In the genomic region with DNA sequence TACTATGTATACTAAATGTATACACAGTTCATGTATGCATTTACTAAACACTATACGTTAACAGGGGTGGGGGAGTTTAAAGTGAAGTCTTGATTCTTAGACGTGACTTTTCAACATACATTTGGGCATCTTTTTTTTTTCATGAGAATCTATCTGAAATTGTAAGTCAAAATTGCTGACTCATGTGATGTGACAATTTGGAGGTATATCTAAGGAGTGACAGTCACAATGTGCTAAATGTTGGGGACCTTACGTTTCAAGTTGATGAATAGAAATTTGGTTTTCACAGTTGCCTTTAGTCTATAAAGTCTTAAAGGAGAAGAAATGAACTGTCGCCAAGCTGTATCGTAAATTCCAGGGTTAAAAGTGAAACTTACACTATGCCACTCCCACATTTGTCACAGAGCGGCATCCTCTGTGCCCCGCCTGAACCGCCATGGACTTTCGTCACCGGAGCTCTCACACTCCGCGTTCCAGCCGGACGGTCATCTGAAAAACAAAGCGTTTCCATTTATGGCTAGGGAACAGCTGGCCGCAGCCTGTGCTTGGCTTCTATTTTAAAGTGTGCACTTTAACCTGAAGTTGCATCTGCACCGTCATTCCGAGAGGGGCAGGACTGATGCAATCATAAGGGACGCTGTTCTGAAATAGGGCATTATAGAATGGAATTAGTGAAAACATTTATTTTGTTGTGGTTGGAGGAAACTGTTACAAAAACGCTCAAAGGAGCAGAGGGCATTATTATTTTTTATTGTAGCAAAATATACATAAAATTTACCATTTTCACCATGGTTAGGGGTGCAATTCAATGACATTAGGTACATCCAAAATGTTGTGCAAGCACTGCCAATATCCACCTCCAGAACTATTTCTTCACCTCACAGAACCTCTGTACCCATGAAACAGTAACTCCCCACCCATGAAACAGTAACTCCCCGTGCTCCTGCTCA, we compare ENCODE assay signal across 1 cellular context.
TF ChIP-seq lines count a peak whose summit lies in the region.

No MANE protein-coding gene starts in this region.

TF ChIP-seq in K562, 482 proteins besides CTCF, POLR2A, EP300 and RAD21 (continued from another document):
- TF ChIP-seq, protein P1, sequence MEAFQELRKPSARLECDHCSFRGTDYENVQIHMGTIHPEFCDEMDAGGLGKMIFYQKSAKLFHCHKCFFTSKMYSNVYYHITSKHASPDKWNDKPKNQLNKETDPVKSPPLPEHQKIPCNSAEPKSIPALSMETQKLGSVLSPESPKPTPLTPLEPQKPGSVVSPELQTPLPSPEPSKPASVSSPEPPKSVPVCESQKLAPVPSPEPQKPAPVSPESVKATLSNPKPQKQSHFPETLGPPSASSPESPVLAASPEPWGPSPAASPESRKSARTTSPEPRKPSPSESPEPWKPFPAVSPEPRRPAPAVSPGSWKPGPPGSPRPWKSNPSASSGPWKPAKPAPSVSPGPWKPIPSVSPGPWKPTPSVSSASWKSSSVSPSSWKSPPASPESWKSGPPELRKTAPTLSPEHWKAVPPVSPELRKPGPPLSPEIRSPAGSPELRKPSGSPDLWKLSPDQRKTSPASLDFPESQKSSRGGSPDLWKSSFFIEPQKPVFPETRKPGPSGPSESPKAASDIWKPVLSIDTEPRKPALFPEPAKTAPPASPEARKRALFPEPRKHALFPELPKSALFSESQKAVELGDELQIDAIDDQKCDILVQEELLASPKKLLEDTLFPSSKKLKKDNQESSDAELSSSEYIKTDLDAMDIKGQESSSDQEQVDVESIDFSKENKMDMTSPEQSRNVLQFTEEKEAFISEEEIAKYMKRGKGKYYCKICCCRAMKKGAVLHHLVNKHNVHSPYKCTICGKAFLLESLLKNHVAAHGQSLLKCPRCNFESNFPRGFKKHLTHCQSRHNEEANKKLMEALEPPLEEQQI (IDR thresholded peaks at IDR 0.05): no peak
- no peak for TF ChIP-seq ZNF408 (CRISPR knock-in tag; IDR thresholded peaks at IDR 0.05; ENCODE audit: low read depth)
- peak; percentile 96 for TF ChIP-seq CEBPB (tag; IDR thresholded peaks at IDR 0.05)
- TF ChIP-seq RAD51 (IDR thresholded peaks at IDR 0.05; ENCODE audit: borderline replicate concordance, low read depth): no peak
- TF ChIP-seq ZNF197 (CRISPR knock-in tag; IDR thresholded peaks at IDR 0.05; ENCODE audit: low read depth): no peak
- TF ChIP-seq PHF20 (IDR thresholded peaks at IDR 0.05; ENCODE audit: partially characterized antibody): no peak
- TF ChIP-seq, protein P2, sequence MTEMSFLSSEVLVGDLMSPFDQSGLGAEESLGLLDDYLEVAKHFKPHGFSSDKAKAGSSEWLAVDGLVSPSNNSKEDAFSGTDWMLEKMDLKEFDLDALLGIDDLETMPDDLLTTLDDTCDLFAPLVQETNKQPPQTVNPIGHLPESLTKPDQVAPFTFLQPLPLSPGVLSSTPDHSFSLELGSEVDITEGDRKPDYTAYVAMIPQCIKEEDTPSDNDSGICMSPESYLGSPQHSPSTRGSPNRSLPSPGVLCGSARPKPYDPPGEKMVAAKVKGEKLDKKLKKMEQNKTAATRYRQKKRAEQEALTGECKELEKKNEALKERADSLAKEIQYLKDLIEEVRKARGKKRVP (CRISPR knock-in tag; IDR thresholded peaks at IDR 0.05): peak; percentile 89
- TF ChIP-seq, protein P3, sequence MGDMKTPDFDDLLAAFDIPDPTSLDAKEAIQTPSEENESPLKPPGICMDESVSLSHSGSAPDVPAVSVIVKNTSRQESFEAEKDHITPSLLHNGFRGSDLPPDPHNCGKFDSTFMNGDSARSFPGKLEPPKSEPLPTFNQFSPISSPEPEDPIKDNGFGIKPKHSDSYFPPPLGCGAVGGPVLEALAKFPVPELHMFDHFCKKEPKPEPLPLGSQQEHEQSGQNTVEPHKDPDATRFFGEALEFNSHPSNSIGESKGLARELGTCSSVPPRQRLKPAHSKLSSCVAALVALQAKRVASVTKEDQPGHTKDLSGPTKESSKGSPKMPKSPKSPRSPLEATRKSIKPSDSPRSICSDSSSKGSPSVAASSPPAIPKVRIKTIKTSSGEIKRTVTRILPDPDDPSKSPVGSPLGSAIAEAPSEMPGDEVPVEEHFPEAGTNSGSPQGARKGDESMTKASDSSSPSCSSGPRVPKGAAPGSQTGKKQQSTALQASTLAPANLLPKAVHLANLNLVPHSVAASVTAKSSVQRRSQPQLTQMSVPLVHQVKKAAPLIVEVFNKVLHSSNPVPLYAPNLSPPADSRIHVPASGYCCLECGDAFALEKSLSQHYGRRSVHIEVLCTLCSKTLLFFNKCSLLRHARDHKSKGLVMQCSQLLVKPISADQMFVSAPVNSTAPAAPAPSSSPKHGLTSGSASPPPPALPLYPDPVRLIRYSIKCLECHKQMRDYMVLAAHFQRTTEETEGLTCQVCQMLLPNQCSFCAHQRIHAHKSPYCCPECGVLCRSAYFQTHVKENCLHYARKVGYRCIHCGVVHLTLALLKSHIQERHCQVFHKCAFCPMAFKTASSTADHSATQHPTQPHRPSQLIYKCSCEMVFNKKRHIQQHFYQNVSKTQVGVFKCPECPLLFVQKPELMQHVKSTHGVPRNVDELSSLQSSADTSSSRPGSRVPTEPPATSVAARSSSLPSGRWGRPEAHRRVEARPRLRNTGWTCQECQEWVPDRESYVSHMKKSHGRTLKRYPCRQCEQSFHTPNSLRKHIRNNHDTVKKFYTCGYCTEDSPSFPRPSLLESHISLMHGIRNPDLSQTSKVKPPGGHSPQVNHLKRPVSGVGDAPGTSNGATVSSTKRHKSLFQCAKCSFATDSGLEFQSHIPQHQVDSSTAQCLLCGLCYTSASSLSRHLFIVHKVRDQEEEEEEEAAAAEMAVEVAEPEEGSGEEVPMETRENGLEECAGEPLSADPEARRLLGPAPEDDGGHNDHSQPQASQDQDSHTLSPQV (IDR thresholded peaks at IDR 0.05): no peak; the same call in 1 of the 2 replicates
- TF ChIP-seq MYNN (IDR thresholded peaks at IDR 0.05): peak; percentile 64; the same call in 1 of the 2 replicates
- TF ChIP-seq MYNN (CRISPR knock-in tag; IDR thresholded peaks at IDR 0.05): no peak
- TF ChIP-seq NR3C1 (CRISPR knock-in tag; IDR thresholded peaks at IDR 0.05): no peak
- peak; percentile 52; the same call in 1 of the 2 replicates for TF ChIP-seq CREM (IDR thresholded peaks at IDR 0.05; ENCODE audit: low read depth)
- no peak for TF ChIP-seq POLR3G (IDR thresholded peaks at IDR 0.05; ENCODE audit: extremely low read depth, insufficient read length, insufficient replicate concordance)
- no peak for TF ChIP-seq SAFB (IDR thresholded peaks at IDR 0.05; ENCODE audit: borderline replicate concordance, low read depth, low read length)
- TF ChIP-seq, protein P4, sequence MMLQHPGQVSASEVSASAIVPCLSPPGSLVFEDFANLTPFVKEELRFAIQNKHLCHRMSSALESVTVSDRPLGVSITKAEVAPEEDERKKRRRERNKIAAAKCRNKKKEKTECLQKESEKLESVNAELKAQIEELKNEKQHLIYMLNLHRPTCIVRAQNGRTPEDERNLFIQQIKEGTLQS (IDR thresholded peaks at IDR 0.05): peak; percentile 94
- TF ChIP-seq, protein P4 (CRISPR knock-in tag; conservative IDR thresholded peaks at IDR 0.05): no peak
- no peak for TF ChIP-seq TAF15 (IDR thresholded peaks at IDR 0.05; ENCODE audit: low read depth, low read length)
- no peak for TF ChIP-seq MXI1 (IDR thresholded peaks at IDR 0.05; ENCODE audit: low read depth, low read length)
- TF ChIP-seq, protein P5, sequence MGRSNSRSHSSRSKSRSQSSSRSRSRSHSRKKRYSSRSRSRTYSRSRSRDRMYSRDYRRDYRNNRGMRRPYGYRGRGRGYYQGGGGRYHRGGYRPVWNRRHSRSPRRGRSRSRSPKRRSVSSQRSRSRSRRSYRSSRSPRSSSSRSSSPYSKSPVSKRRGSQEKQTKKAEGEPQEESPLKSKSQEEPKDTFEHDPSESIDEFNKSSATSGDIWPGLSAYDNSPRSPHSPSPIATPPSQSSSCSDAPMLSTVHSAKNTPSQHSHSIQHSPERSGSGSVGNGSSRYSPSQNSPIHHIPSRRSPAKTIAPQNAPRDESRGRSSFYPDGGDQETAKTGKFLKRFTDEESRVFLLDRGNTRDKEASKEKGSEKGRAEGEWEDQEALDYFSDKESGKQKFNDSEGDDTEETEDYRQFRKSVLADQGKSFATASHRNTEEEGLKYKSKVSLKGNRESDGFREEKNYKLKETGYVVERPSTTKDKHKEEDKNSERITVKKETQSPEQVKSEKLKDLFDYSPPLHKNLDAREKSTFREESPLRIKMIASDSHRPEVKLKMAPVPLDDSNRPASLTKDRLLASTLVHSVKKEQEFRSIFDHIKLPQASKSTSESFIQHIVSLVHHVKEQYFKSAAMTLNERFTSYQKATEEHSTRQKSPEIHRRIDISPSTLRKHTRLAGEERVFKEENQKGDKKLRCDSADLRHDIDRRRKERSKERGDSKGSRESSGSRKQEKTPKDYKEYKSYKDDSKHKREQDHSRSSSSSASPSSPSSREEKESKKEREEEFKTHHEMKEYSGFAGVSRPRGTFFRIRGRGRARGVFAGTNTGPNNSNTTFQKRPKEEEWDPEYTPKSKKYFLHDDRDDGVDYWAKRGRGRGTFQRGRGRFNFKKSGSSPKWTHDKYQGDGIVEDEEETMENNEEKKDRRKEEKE (IDR thresholded peaks at IDR 0.05; ENCODE audit: borderline replicate concordance in 1 of 2, control insufficient read depth in 1 of 2, low read depth in 2 of 2, low read length in 1 of 2): no peak
- TF ChIP-seq NR2C2 (CRISPR knock-in tag; IDR thresholded peaks at IDR 0.05): 0 out of 2 replicates have a peak, but pooled peaks have one; percentile 46
- TF ChIP-seq NR2C2 (tag; IDR thresholded peaks at IDR 0.05): peak; percentile 96
- TF ChIP-seq, protein P6, sequence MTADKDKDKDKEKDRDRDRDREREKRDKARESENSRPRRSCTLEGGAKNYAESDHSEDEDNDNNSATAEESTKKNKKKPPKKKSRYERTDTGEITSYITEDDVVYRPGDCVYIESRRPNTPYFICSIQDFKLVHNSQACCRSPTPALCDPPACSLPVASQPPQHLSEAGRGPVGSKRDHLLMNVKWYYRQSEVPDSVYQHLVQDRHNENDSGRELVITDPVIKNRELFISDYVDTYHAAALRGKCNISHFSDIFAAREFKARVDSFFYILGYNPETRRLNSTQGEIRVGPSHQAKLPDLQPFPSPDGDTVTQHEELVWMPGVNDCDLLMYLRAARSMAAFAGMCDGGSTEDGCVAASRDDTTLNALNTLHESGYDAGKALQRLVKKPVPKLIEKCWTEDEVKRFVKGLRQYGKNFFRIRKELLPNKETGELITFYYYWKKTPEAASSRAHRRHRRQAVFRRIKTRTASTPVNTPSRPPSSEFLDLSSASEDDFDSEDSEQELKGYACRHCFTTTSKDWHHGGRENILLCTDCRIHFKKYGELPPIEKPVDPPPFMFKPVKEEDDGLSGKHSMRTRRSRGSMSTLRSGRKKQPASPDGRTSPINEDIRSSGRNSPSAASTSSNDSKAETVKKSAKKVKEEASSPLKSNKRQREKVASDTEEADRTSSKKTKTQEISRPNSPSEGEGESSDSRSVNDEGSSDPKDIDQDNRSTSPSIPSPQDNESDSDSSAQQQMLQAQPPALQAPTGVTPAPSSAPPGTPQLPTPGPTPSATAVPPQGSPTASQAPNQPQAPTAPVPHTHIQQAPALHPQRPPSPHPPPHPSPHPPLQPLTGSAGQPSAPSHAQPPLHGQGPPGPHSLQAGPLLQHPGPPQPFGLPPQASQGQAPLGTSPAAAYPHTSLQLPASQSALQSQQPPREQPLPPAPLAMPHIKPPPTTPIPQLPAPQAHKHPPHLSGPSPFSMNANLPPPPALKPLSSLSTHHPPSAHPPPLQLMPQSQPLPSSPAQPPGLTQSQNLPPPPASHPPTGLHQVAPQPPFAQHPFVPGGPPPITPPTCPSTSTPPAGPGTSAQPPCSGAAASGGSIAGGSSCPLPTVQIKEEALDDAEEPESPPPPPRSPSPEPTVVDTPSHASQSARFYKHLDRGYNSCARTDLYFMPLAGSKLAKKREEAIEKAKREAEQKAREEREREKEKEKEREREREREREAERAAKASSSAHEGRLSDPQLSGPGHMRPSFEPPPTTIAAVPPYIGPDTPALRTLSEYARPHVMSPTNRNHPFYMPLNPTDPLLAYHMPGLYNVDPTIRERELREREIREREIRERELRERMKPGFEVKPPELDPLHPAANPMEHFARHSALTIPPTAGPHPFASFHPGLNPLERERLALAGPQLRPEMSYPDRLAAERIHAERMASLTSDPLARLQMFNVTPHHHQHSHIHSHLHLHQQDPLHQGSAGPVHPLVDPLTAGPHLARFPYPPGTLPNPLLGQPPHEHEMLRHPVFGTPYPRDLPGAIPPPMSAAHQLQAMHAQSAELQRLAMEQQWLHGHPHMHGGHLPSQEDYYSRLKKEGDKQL (CRISPR knock-in tag; IDR thresholded peaks at IDR 0.05; ENCODE audit: borderline replicate concordance): no peak
- no peak for TF ChIP-seq ZNF436 (CRISPR knock-in tag; IDR thresholded peaks at IDR 0.05)
- TF ChIP-seq, protein P7, sequence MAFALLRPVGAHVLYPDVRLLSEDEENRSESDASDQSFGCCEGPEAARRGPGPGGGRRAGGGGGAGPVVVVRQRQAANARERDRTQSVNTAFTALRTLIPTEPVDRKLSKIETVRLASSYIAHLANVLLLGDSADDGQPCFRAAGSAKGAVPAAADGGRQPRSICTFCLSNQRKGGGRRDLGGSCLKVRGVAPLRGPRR (CRISPR knock-in tag; IDR thresholded peaks at IDR 0.05): no peak
